In genomic region chr21:41923641-41924342, GRCh38 we compare ENCODE assay signal across 12 cellular contexts. TPM values are rescaled to one million over a fixed set of nuclear protein-coding genes. Genes with fewer than 3 reads are reported as not detected.
DNase-seq lines count a peak whose midpoint lies in the region; ATAC-seq and TF ChIP-seq lines count a peak whose summit lies in the region.
"Had no signal": no experiment of that assay in that cellular context is flagged by ENCODE, and none has a peak within 500 bp of the region (broad histone marks: within the 10 kb centered on the region; RNA-seq: fewer than 3 reads in every experiment).

No MANE protein-coding gene starts in this region.

- H3K36me3 ChIP-seq in lung (ENCODE audit: control insufficient read depth in 2 of 2, insufficient read depth in 2 of 2, low read length in 2 of 2) = no peaks in the 10 kb centered on the region
- H3K36me3 ChIP-seq in tibial nerve = peaks cover 0 to 13% (median 0%) of the 10 kb centered on the region in 3 donors
- H3K36me3 ChIP-seq: neutrophil had no signal

- TF ChIP-seq EP300 in tibial nerve (IDR thresholded peaks at IDR 0.05) = peak in 1 of 2 donors; percentile 38

- TF ChIP-seq CTCF in lung (IDR thresholded peaks at IDR 0.05; ENCODE audit: control extremely low read depth, extremely low read depth) (no peak), tibial nerve (IDR thresholded peaks at IDR 0.05) (no peak)

- H3K27ac ChIP-seq in lung (ENCODE audit: low read depth in 1 of 2, low read length in 1 of 2) (peak overlapping the region; percentile 25 to 79), tibial nerve (peak overlapping the region; percentile 18 to 90 (median 74))
- H3K27ac ChIP-seq: C4-2B, neutrophil had no signal

- peaks cover 52% of the 10 kb centered on the region for H3K4me1 Mint-ChIP-seq in activated CD8-positive, alpha-beta memory T cell treated with anti-CD3 and anti-CD28 coated beads, Interleukin-2, amount 10 ng/mL, durations not matched to agents 7 days and 5 days

- peaks cover 3% of the 10 kb centered on the region for H3K36me3 Mint-ChIP-seq in activated CD8-positive, alpha-beta memory T cell treated with anti-CD3 and anti-CD28 coated beads, Interleukin-2, amount 10 ng/mL, durations not matched to agents 7 days and 5 days

- 44 to 47% methylated on average over 7 of the region's 7 CpGs for WGBS in lung, 2 donors
- WGBS in tibial nerve, 2 donors = 31 to 34% methylated on average over 7 of the region's 7 CpGs

- H3K27me3 Mint-ChIP-seq in activated CD8-positive, alpha-beta memory T cell treated with anti-CD3 and anti-CD28 coated beads, Interleukin-2, amount 10 ng/mL, durations not matched to agents 7 days and 5 days = no peaks in the 10 kb centered on the region

- H3K4me1 ChIP-seq in lung (ENCODE audit: control insufficient read depth in 2 of 2, insufficient read depth in 2 of 2, low read length in 2 of 2) = peaks cover 4 to 15% of the 10 kb centered on the region in 2 donors
- H3K4me1 ChIP-seq in tibial nerve = peaks cover 0 to 76% (median 25%) of the 10 kb centered on the region in 4 donors

- no peak for TF ChIP-seq POLR2A in tibial nerve (IDR thresholded peaks at IDR 0.05)

- peak overlapping the region; percentile 15 for H3K4me3 Mint-ChIP-seq in activated CD8-positive, alpha-beta memory T cell treated with anti-CD3 and anti-CD28 coated beads, Interleukin-2, amount 10 ng/mL, durations not matched to agents 7 days and 5 days

- no peak for DNase-seq in activated CD8-positive, alpha-beta memory T cell treated with anti-CD3 and anti-CD28 coated beads, Interleukin-2, amount 10 ng/mL, durations not matched to agents 7 days and 5 days
- no peak for DNase-seq in activated CD8-positive, alpha-beta memory T cell treated with anti-CD3 and anti-CD28 coated beads, Interleukin-2, amount 50 U/mL, for 4 hours
- DNase-seq in astrocyte of the hippocampus (ENCODE audit: low read depth, low spot score) = peak; percentile 34
- DNase-seq in lung (ENCODE audit: low spot score) = no peak
- DNase-seq in tibial nerve (ENCODE audit: low spot score in 2 of 2) = no peak
- no peak for DNase-seq in NCI-H187 (lab: John Stamatoyannopoulos, UW)
- DNase-seq: dermis blood vessel endothelial cell, SHP77 had no signal

- CTCF ChIA-PET in activated CD8-positive, alpha-beta memory T cell treated with anti-CD3 and anti-CD28 coated beads, Interleukin-2, amount 10 ng/mL, durations not matched to agents 7 days and 5 days (lab: Charles Lee) = interaction anchor here (0.6 to 3.1 kb wide), 4 partner anchors 24 to 194 kb away, joined by 3 to 17 read pairs (median 6); partner anchors contain the start of gene PRDM15

- H3K9me3 ChIP-seq in lung (ENCODE audit: control insufficient read depth in 2 of 2, insufficient read depth in 1 of 2, low read length in 1 of 2) (no peaks in the 10 kb centered on the region), tibial nerve (no peaks in the 10 kb centered on the region)
- H3K9me3 ChIP-seq: neutrophil had no signal

- H3K9me3 Mint-ChIP-seq in activated CD8-positive, alpha-beta memory T cell treated with anti-CD3 and anti-CD28 coated beads, Interleukin-2, amount 10 ng/mL, durations not matched to agents 7 days and 5 days (ENCODE audit: low read depth) = no peaks in the 10 kb centered on the region

- H3K27me3 ChIP-seq in lung (ENCODE audit: control insufficient read depth, insufficient read depth) (no peaks in the 10 kb centered on the region), tibial nerve (no peaks in the 10 kb centered on the region)
- H3K27me3 ChIP-seq: neutrophil had no signal

- no peak overlapping the region for H3K27ac Mint-ChIP-seq in activated CD8-positive, alpha-beta memory T cell treated with anti-CD3 and anti-CD28 coated beads, Interleukin-2, amount 10 ng/mL, durations not matched to agents 7 days and 5 days

- H3K4me3 ChIP-seq in lung = no peak overlapping the region
- H3K4me3 ChIP-seq in tibial nerve = peak overlapping the region in 1 of 4 donors; percentile 32

- ATAC-seq in activated CD8-positive, alpha-beta memory T cell treated with anti-CD3 and anti-CD28 coated beads, Interleukin-2, amount 10 ng/mL, durations not matched to agents 7 days and 5 days = peak; percentile 52
- ATAC-seq in lung (ENCODE audit: insufficient read depth, low FRiP score) (no peak), GM19351 (IDR thresholded peaks at IDR 0.05; ENCODE audit: unreplicated experiment) (no peak), HG03097 (IDR thresholded peaks at IDR 0.05; ENCODE audit: low FRiP score, unreplicated experiment) (no peak)

RNA-seq across cellular contexts. Expression of gene C2CD2, which starts 30.0 kb away (rescaled TPM):
- 10 to 100 TPM in 1 of 2 experiments, 1 to 10 TPM in 1; 6.4 to 10.7 TPM for total RNA-seq in activated CD8-positive, alpha-beta memory T cell treated with anti-CD3 and anti-CD28 coated beads, Interleukin-2, amount 10 ng/mL, durations not matched to agents 7 days and 5 days
- total RNA-seq in lung (10 to 100 TPM; 17.4 to 19.5 TPM), tibial nerve (10 to 100 TPM; 37.5 to 63.9 (median 51.6) TPM)
- 1 to 10 TPM; 7.0 to 7.1 TPM for polyA plus RNA-seq in lung

RNA-seq across cellular contexts. Expression of gene PRDM15, which starts 44.6 kb away (rescaled TPM):
- total RNA-seq in activated CD8-positive, alpha-beta memory T cell treated with anti-CD3 and anti-CD28 coated beads, Interleukin-2, amount 10 ng/mL, durations not matched to agents 7 days and 5 days = 10 to 100 TPM; 10.8 to 13.4 TPM
- total RNA-seq in lung (1 to 10 TPM; 5.8 to 7.2 TPM), tibial nerve (10 to 100 TPM; 11.8 to 33.7 (median 18.5) TPM)
- polyA plus RNA-seq in lung = 1 to 10 TPM; 2.4 to 2.5 TPM
